In the genomic region with DNA sequence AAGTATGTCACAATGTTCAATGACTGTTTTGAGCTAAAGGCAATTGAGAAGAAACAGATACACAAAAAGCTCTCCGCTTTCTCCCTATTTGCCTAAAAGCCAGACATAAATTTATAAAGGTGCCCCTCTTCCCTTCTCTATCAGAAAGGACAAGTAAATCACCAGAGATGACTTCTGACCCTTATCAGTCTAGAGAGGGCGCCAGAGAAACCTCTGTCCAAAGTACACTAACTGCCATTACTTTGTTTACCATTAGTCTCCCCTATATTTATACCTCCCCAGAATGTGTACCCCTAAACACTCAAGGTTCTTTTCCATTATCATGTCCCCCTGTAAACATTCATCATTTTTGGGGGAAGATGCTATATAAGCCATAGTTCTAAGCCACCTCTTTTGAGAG, we compare ENCODE assay signal across 11 cellular contexts. TPM values are rescaled to one million over a fixed set of nuclear protein-coding genes. Genes with fewer than 3 reads are reported as not detected.
DNase-seq lines count a peak whose midpoint lies in the region; ATAC-seq and TF ChIP-seq lines count a peak whose summit lies in the region.
"Had no signal": no experiment of that assay in that cellular context is flagged by ENCODE, and none has a peak within 500 bp of the region (broad histone marks: within the 10 kb centered on the region; RNA-seq: fewer than 3 reads in every experiment).

No MANE protein-coding gene starts in this region.

- H3K9me3 ChIP-seq in MM.1S (replicated peaks; ENCODE audit: insufficient read depth, low read length) (no peaks in the 10 kb centered on the region), SJCRH30 (replicated peaks) (no peaks in the 10 kb centered on the region)
- H3K9me3 ChIP-seq: HAP-1, right atrium auricular region had no signal

- H3K4me3 ChIP-seq in MM.1S (ENCODE audit: low read length) (no peak overlapping the region), SJCRH30 (no peak overlapping the region)
- H3K4me3 ChIP-seq: HAP-1, right atrium auricular region had no signal

- no peaks in the 10 kb centered on the region for H3K9me2 ChIP-seq in MM.1S (replicated peaks; ENCODE audit: insufficient read depth, low read length)

- TF ChIP-seq CTCF in GM10266 (IDR thresholded peaks at IDR 0.05; ENCODE audit: control insufficient read depth, insufficient read depth, low read depth, missing control alignments) (peak; percentile 22), GM20000 (IDR thresholded peaks at IDR 0.05; ENCODE audit: extremely low read depth, missing control alignments) (no peak), MM.1S (IDR thresholded peaks at IDR 0.05; ENCODE audit: low read length) (peak; percentile 40), foreskin keratinocyte (conservative IDR thresholded peaks at IDR 0.05) (peak; percentile 44)

- peak; percentile 6 for DNase-seq in GM10266 (ENCODE audit: extremely low spot score)
- peak; percentile 6 for DNase-seq in GM20000 (ENCODE audit: low spot score)
- DNase-seq in MM.1S = peak; percentile 26
- DNase-seq in foreskin keratinocyte = no peak
- DNase-seq in SJCRH30 = no peak
- DNase-seq in HPDE6-E6E7 (ENCODE audit: extremely low spot score) = no peak
- DNase-seq in stimulated activated CD4-positive, alpha-beta T cell treated with anti-CD3 and anti-CD28 coated beads, Interleukin-15, amount 100 ng/mL, for 24 hours = no peak
- DNase-seq: stimulated activated CD8-positive, alpha-beta memory T cell treated with anti-CD3 and anti-CD28 coated beads, Interleukin-4, amount 100 ng/mL, for 48 hours had no signal

- H3K27me3 ChIP-seq in MM.1S (replicated peaks; ENCODE audit: insufficient read depth, low read length) = no peaks in the 10 kb centered on the region
- no peaks in the 10 kb centered on the region for H3K27me3 ChIP-seq in foreskin keratinocyte
- no peaks in the 10 kb centered on the region for H3K27me3 ChIP-seq in SJCRH30
- H3K27me3 ChIP-seq: right atrium auricular region had no signal

- ATAC-seq in foreskin keratinocyte = peak; percentile 32
- ATAC-seq in HG03097 (IDR thresholded peaks at IDR 0.05; ENCODE audit: low FRiP score, unreplicated experiment) = no peak

- H3K4me1 ChIP-seq in MM.1S (ENCODE audit: low read length) = no peaks in the 10 kb centered on the region
- H3K4me1 ChIP-seq in foreskin keratinocyte = no peaks in the 10 kb centered on the region
- no peaks in the 10 kb centered on the region for H3K4me1 ChIP-seq in SJCRH30
- H3K4me1 ChIP-seq: right atrium auricular region had no signal

- H2AFZ ChIP-seq in MM.1S (ENCODE audit: low read length) = no peak overlapping the region

- no peak overlapping the region for H3K9ac ChIP-seq in MM.1S (ENCODE audit: low read length)

- H4K20me1 ChIP-seq in MM.1S (ENCODE audit: insufficient read depth, low read length) = no peaks in the 10 kb centered on the region

- no peak overlapping the region for H3K27ac ChIP-seq in MM.1S (ENCODE audit: low read length)
- no peak overlapping the region for H3K27ac ChIP-seq in foreskin keratinocyte
- H3K27ac ChIP-seq in SJCRH30 = no peak overlapping the region
- H3K27ac ChIP-seq: right atrium auricular region had no signal

- no peak overlapping the region for H3K4me2 ChIP-seq in MM.1S (ENCODE audit: low read depth, low read length)

- no peaks in the 10 kb centered on the region for H3K79me2 ChIP-seq in MM.1S (ENCODE audit: low read length)

- H3K36me3 ChIP-seq in MM.1S (replicated peaks; ENCODE audit: insufficient read depth, low read length) = no peaks in the 10 kb centered on the region
- no peaks in the 10 kb centered on the region for H3K36me3 ChIP-seq in SJCRH30
- H3K36me3 ChIP-seq: HAP-1, right atrium auricular region had no signal

- H3F3A ChIP-seq in MM.1S (ENCODE audit: insufficient read depth, low read length) = no peaks in the 10 kb centered on the region

RNA-seq across cellular contexts. Expression of a gene that starts 49.3 kb away (rescaled TPM):
- 1.1 and 1.3 TPM in 2 replicates for total RNA-seq in foreskin keratinocyte
- polyA plus RNA-seq in foreskin keratinocyte = 0.73 and 1.4 TPM in 2 replicates
- 2.4 and 3.1 TPM in 2 replicates for total RNA-seq in SJCRH30 (2014; rRNA removed; shearing (Covaris generic))

Comparison
In these comparisons a context has a peak if more than half of its experiments do, and no peak if none do; other contexts are left out.
1. DNase-seq: peak in GM10266 (single experiment), GM20000 (single experiment) and MM.1S (single experiment); none in foreskin keratinocyte (0 of 2), SJCRH30 (0 of 2), HPDE6-E6E7 (single experiment) and stimulated activated CD4-positive, alpha-beta T cell treated with anti-CD3 and anti-CD28 coated beads, Interleukin-15, amount 100 ng/mL, for 24 hours (single experiment).